In the genomic region with DNA sequence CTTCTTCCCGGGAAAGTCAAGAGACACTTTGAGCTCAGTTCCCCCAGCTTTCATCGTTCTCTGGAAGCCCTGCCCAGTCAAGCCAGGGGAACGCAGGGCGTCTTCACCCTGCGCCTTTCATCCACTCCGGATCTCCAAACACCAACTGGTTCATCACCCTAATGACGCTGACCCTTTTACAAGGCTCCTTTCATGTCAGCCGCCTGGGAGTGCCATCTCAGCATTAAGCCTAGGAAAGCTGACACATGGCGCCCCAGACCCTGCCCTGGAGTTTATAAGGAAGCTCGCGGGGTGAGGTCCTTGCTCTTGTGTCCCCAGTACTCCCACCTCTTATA, we compare ENCODE assay signal across 1 cellular context.
TF ChIP-seq lines count a peak whose summit lies in the region.

No MANE protein-coding gene starts in this region.

TF ChIP-seq in HepG2, 621 proteins besides CTCF, POLR2A, EP300 and RAD21 (continued from another document and continues in another):
- TF ChIP-seq AHR (CRISPR knock-in tag; IDR thresholded peaks at IDR 0.05) (peak; percentile 1; the same call in 1 of the 2 replicates), U2AF1 (optimal IDR thresholded peaks at IDR 0.05; ENCODE audit: low read depth, low read length) (no peak), ZNF17 (CRISPR knock-in tag; IDR thresholded peaks at IDR 0.05) (0 out of 2 replicates have a peak, but pooled peaks have one; percentile 12), ZNF367 (CRISPR knock-in tag; IDR thresholded peaks at IDR 0.05; ENCODE audit: borderline replicate concordance) (0 out of 2 replicates have a peak, but pooled peaks have one; percentile 10), ZNF772 (CRISPR knock-in tag; IDR thresholded peaks at IDR 0.05) (no peak), ZFP36L2 (CRISPR knock-in tag; IDR thresholded peaks at IDR 0.05) (no peak), ZNF878 (CRISPR knock-in tag; IDR thresholded peaks at IDR 0.05) (no peak), MED13 (CRISPR knock-in tag; IDR thresholded peaks at IDR 0.05) (no peak), ZBTB21 (CRISPR knock-in tag; IDR thresholded peaks at IDR 0.05) (no peak), REL (CRISPR knock-in tag; conservative IDR thresholded peaks at IDR 0.05) (no peak), ETV6 (CRISPR knock-in tag; conservative IDR thresholded peaks at IDR 0.05) (no peak), SRSF1 (optimal IDR thresholded peaks at IDR 0.05; ENCODE audit: low read depth, low read length) (no peak), SIN3B (IDR thresholded peaks at IDR 0.05; ENCODE audit: low read length) (no peak), ZNF615 (CRISPR knock-in tag; IDR thresholded peaks at IDR 0.05; ENCODE audit: borderline replicate concordance) (no peak; the same call in 1 of the 2 replicates), TCF7 (IDR thresholded peaks at IDR 0.05; ENCODE audit: low read depth) (peak; percentile 54; the same call in 1 of the 2 replicates), CBX1 (IDR thresholded peaks at IDR 0.05; ENCODE audit: low read depth) (no peak), BCL6 (CRISPR knock-in tag; IDR thresholded peaks at IDR 0.05) (no peak), TCF7L2 (IDR thresholded peaks at IDR 0.05; ENCODE audit: low read depth, low read length) (no peak), ATM (IDR thresholded peaks at IDR 0.05; ENCODE audit: borderline replicate concordance) (no peak), MEIS2 (CRISPR knock-in tag; IDR thresholded peaks at IDR 0.05) (no peak), CEBPB (IDR thresholded peaks at IDR 0.05; ENCODE audit: borderline replicate concordance, low read depth, low read length) (no peak), ZBTB8A (CRISPR knock-in tag; IDR thresholded peaks at IDR 0.05; ENCODE audit: borderline replicate concordance, low read depth) (no peak), ZNF598 (CRISPR knock-in tag; IDR thresholded peaks at IDR 0.05; ENCODE audit: borderline replicate concordance) (no peak), ZNF354B (CRISPR knock-in tag; IDR thresholded peaks at IDR 0.05) (no peak), MIER3 (CRISPR knock-in tag; IDR thresholded peaks at IDR 0.05; ENCODE audit: borderline replicate concordance) (no peak), GTF2F1 (IDR thresholded peaks at IDR 0.05; ENCODE audit: low read length) (no peak), ZNF776 (CRISPR knock-in tag; IDR thresholded peaks at IDR 0.05) (no peak), CHD4 (IDR thresholded peaks at IDR 0.05; ENCODE audit: borderline replicate concordance, low read length) (no peak), ZNF34 (CRISPR knock-in tag; IDR thresholded peaks at IDR 0.05; ENCODE audit: borderline replicate concordance) (no peak), FOXC1 (CRISPR knock-in tag; IDR thresholded peaks at IDR 0.05; ENCODE audit: borderline replicate concordance) (0 out of 2 replicates have a peak, but pooled peaks have one; percentile 8), SMC3 (IDR thresholded peaks at IDR 0.05; ENCODE audit: low read length) (no peak), ZBTB3 (CRISPR knock-in tag; IDR thresholded peaks at IDR 0.05; ENCODE audit: borderline replicate concordance, low read depth) (no peak), NR1H2 (CRISPR knock-in tag; IDR thresholded peaks at IDR 0.05; ENCODE audit: borderline replicate concordance, low read depth) (no peak), PTBP1 (IDR thresholded peaks at IDR 0.05; ENCODE audit: low read depth, low read length, poor library complexity, severe bottlenecking) (no peak), AGO2 (optimal IDR thresholded peaks at IDR 0.05; ENCODE audit: low read depth, low read length) (no peak), SIX1 (CRISPR knock-in tag; IDR thresholded peaks at IDR 0.05; ENCODE audit: borderline replicate concordance) (no peak), ELF1 (CRISPR knock-in tag; IDR thresholded peaks at IDR 0.05) (no peak)
- TF ChIP-seq, protein P1, sequence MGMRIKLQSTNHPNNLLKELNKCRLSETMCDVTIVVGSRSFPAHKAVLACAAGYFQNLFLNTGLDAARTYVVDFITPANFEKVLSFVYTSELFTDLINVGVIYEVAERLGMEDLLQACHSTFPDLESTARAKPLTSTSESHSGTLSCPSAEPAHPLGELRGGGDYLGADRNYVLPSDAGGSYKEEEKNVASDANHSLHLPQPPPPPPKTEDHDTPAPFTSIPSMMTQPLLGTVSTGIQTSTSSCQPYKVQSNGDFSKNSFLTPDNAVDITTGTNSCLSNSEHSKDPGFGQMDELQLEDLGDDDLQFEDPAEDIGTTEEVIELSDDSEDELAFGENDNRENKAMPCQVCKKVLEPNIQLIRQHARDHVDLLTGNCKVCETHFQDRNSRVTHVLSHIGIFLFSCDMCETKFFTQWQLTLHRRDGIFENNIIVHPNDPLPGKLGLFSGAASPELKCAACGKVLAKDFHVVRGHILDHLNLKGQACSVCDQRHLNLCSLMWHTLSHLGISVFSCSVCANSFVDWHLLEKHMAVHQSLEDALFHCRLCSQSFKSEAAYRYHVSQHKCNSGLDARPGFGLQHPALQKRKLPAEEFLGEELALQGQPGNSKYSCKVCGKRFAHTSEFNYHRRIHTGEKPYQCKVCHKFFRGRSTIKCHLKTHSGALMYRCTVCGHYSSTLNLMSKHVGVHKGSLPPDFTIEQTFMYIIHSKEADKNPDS (CRISPR knock-in tag; IDR thresholded peaks at IDR 0.05) = no peak
- TF ChIP-seq, protein P2, sequence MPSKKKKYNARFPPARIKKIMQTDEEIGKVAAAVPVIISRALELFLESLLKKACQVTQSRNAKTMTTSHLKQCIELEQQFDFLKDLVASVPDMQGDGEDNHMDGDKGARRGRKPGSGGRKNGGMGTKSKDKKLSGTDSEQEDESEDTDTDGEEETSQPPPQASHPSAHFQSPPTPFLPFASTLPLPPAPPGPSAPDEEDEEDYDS (CRISPR knock-in tag; IDR thresholded peaks at IDR 0.05) = no peak
- TF ChIP-seq, protein P3, sequence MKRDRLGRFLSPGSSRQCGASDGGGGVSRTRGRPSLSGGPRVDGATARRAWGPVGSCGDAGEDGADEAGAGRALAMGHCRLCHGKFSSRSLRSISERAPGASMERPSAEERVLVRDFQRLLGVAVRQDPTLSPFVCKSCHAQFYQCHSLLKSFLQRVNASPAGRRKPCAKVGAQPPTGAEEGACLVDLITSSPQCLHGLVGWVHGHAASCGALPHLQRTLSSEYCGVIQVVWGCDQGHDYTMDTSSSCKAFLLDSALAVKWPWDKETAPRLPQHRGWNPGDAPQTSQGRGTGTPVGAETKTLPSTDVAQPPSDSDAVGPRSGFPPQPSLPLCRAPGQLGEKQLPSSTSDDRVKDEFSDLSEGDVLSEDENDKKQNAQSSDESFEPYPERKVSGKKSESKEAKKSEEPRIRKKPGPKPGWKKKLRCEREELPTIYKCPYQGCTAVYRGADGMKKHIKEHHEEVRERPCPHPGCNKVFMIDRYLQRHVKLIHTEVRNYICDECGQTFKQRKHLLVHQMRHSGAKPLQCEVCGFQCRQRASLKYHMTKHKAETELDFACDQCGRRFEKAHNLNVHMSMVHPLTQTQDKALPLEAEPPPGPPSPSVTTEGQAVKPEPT (CRISPR knock-in tag; IDR thresholded peaks at IDR 0.05; ENCODE audit: low read depth) = no peak
- TF ChIP-seq, protein P4, sequence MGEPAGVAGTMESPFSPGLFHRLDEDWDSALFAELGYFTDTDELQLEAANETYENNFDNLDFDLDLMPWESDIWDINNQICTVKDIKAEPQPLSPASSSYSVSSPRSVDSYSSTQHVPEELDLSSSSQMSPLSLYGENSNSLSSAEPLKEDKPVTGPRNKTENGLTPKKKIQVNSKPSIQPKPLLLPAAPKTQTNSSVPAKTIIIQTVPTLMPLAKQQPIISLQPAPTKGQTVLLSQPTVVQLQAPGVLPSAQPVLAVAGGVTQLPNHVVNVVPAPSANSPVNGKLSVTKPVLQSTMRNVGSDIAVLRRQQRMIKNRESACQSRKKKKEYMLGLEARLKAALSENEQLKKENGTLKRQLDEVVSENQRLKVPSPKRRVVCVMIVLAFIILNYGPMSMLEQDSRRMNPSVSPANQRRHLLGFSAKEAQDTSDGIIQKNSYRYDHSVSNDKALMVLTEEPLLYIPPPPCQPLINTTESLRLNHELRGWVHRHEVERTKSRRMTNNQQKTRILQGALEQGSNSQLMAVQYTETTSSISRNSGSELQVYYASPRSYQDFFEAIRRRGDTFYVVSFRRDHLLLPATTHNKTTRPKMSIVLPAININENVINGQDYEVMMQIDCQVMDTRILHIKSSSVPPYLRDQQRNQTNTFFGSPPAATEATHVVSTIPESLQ (CRISPR knock-in tag; conservative IDR thresholded peaks at IDR 0.05) = no peak
- TF ChIP-seq, protein P5, sequence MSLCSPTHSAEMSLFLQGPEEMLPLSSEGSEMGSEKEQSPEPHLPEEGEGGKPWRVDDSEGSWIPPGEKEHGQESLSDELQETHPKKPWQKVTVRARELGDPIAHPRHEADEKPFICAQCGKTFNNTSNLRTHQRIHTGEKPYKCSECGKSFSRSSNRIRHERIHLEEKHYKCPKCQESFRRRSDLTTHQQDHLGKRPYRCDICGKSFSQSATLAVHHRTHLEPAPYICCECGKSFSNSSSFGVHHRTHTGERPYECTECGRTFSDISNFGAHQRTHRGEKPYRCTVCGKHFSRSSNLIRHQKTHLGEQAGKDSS (CRISPR knock-in tag; IDR thresholded peaks at IDR 0.05; ENCODE audit: borderline replicate concordance, low read depth) = no peak
- TF ChIP-seq, protein P6, sequence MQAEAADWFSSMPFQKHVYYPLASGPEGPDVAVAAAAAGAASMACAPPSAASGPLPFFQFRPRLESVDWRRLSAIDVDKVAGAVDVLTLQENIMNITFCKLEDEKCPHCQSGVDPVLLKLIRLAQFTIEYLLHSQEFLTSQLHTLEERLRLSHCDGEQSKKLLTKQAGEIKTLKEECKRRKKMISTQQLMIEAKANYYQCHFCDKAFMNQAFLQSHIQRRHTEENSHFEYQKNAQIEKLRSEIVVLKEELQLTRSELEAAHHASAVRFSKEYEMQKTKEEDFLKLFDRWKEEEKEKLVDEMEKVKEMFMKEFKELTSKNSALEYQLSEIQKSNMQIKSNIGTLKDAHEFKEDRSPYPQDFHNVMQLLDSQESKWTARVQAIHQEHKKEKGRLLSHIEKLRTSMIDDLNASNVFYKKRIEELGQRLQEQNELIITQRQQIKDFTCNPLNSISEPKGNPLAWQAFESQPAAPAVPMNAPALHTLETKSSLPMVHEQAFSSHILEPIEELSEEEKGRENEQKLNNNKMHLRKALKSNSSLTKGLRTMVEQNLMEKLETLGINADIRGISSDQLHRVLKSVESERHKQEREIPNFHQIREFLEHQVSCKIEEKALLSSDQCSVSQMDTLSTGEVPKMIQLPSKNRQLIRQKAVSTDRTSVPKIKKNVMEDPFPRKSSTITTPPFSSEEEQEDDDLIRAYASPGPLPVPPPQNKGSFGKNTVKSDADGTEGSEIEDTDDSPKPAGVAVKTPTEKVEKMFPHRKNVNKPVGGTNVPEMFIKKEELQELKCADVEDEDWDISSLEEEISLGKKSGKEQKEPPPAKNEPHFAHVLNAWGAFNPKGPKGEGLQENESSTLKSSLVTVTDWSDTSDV (CRISPR knock-in tag; IDR thresholded peaks at IDR 0.05) = no peak
- TF ChIP-seq, protein P7, sequence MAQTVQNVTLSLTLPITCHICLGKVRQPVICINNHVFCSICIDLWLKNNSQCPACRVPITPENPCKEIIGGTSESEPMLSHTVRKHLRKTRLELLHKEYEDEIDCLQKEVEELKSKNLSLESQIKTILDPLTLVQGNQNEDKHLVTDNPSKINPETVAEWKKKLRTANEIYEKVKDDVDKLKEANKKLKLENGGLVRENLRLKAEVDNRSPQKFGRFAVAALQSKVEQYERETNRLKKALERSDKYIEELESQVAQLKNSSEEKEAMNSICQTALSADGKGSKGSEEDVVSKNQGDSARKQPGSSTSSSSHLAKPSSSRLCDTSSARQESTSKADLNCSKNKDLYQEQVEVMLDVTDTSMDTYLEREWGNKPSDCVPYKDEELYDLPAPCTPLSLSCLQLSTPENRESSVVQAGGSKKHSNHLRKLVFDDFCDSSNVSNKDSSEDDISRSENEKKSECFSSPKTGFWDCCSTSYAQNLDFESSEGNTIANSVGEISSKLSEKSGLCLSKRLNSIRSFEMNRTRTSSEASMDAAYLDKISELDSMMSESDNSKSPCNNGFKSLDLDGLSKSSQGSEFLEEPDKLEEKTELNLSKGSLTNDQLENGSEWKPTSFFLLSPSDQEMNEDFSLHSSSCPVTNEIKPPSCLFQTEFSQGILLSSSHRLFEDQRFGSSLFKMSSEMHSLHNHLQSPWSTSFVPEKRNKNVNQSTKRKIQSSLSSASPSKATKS (CRISPR knock-in tag; IDR thresholded peaks at IDR 0.05) = 0 out of 2 replicates have a peak, but pooled peaks have one; percentile 2
- TF ChIP-seq, protein P8, sequence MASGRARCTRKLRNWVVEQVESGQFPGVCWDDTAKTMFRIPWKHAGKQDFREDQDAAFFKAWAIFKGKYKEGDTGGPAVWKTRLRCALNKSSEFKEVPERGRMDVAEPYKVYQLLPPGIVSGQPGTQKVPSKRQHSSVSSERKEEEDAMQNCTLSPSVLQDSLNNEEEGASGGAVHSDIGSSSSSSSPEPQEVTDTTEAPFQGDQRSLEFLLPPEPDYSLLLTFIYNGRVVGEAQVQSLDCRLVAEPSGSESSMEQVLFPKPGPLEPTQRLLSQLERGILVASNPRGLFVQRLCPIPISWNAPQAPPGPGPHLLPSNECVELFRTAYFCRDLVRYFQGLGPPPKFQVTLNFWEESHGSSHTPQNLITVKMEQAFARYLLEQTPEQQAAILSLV (CRISPR knock-in tag; IDR thresholded peaks at IDR 0.05; ENCODE audit: borderline replicate concordance) = no peak
- TF ChIP-seq, protein P9, sequence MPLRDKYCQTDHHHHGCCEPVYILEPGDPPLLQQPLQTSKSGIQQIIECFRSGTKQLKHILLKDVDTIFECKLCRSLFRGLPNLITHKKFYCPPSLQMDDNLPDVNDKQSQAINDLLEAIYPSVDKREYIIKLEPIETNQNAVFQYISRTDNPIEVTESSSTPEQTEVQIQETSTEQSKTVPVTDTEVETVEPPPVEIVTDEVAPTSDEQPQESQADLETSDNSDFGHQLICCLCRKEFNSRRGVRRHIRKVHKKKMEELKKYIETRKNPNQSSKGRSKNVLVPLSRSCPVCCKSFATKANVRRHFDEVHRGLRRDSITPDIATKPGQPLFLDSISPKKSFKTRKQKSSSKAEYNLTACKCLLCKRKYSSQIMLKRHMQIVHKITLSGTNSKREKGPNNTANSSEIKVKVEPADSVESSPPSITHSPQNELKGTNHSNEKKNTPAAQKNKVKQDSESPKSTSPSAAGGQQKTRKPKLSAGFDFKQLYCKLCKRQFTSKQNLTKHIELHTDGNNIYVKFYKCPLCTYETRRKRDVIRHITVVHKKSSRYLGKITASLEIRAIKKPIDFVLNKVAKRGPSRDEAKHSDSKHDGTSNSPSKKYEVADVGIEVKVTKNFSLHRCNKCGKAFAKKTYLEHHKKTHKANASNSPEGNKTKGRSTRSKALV (CRISPR knock-in tag; IDR thresholded peaks at IDR 0.05) = 0 out of 2 replicates have a peak, but pooled peaks have one; percentile 42
- TF ChIP-seq, protein P10, sequence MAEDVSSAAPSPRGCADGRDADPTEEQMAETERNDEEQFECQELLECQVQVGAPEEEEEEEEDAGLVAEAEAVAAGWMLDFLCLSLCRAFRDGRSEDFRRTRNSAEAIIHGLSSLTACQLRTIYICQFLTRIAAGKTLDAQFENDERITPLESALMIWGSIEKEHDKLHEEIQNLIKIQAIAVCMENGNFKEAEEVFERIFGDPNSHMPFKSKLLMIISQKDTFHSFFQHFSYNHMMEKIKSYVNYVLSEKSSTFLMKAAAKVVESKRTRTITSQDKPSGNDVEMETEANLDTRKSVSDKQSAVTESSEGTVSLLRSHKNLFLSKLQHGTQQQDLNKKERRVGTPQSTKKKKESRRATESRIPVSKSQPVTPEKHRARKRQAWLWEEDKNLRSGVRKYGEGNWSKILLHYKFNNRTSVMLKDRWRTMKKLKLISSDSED (CRISPR knock-in tag; IDR thresholded peaks at IDR 0.05) = no peak
